Comparison of ENCODE assay signal across 8 cellular contexts in genomic region chr2:56184500-56184996, GRCh38. TPM values are rescaled to one million over a fixed set of nuclear protein-coding genes. Genes with fewer than 3 reads are reported as not detected.
DNase-seq lines count a peak whose midpoint lies in the region; ATAC-seq and TF ChIP-seq lines count a peak whose summit lies in the region.

No MANE protein-coding gene starts in this region.

- H3K27ac ChIP-seq in cardiac muscle cell: no peak overlapping the region
- no peak overlapping the region for H3K27ac ChIP-seq in CD4-positive, alpha-beta T cell (ENCODE audit: low read depth, low read length)

- peaks cover 31% of the 10 kb centered on the region for H3K27me3 Mint-ChIP-seq in endothelial cell (ENCODE audit: unreplicated experiment)
- peaks cover 83% of the 10 kb centered on the region for H3K27me3 Mint-ChIP-seq in neural crest cell (ENCODE audit: low read depth)
- peaks cover 79% of the 10 kb centered on the region for H3K27me3 Mint-ChIP-seq in CD4-positive, alpha-beta T cell

- ATAC-seq in GM18519 (IDR thresholded peaks at IDR 0.05; ENCODE audit: low FRiP score, unreplicated experiment): no peak
- no peak for ATAC-seq in CD4-positive, alpha-beta T cell (ENCODE audit: poor library complexity)

- no peak overlapping the region for H3K27ac Mint-ChIP-seq in endothelial cell (ENCODE audit: unreplicated experiment)
- no peak overlapping the region for H3K27ac Mint-ChIP-seq in neural crest cell (ENCODE audit: unreplicated experiment)
- no peak overlapping the region for H3K27ac Mint-ChIP-seq in CD4-positive, alpha-beta T cell

- H3K9me3 Mint-ChIP-seq in endothelial cell (ENCODE audit: unreplicated experiment): no peaks in the 10 kb centered on the region
- H3K9me3 Mint-ChIP-seq in neural crest cell: no peaks in the 10 kb centered on the region
- no peaks in the 10 kb centered on the region for H3K9me3 Mint-ChIP-seq in CD4-positive, alpha-beta T cell

- H3K4me3 ChIP-seq in cardiac muscle cell: peak overlapping the region; percentile 52

- POLR2A ChIA-PET in CD4-positive, alpha-beta T cell (lab: Charles Lee): no interaction called here

- H3K4me3 Mint-ChIP-seq in endothelial cell (ENCODE audit: unreplicated experiment) (peak overlapping the region; percentile 87), neural crest cell (no peak overlapping the region)
- H3K4me3 Mint-ChIP-seq in CD4-positive, alpha-beta T cell: no peak overlapping the region

- TF ChIP-seq CTCF in cardiac muscle cell (IDR thresholded peaks at IDR 0.05; ENCODE audit: low read depth, low read length) (no peak), endothelial cell (IDR thresholded peaks at IDR 0.05; ENCODE audit: unreplicated experiment) (no peak), neural crest cell (conservative IDR thresholded peaks at IDR 0.05) (no peak)
- no peak for TF ChIP-seq CTCF in CD4-positive, alpha-beta T cell (IDR thresholded peaks at IDR 0.05)

- DNase-seq in cardiac muscle cell (ENCODE audit: low read depth in 1 of 2, low spot score in 1 of 2): peak; percentile 9 to 58
- no peak for DNase-seq in cardiac septum (ENCODE audit: low spot score)
- peak; percentile 15 for DNase-seq in NCI-H2171 (lab: John Stamatoyannopoulos, UW)
- peak; percentile 47 for DNase-seq in endothelial cell (ENCODE audit: low spot score)
- DNase-seq in neural crest cell (ENCODE audit: low read depth, low spot score): peak; percentile 14
- DNase-seq in CD4-positive, alpha-beta T cell: no peak
- DNase-seq in DMS79 (lab: John Stamatoyannopoulos, UW): no peak

- no peaks in the 10 kb centered on the region for H3K36me3 ChIP-seq in cardiac muscle cell

- H3K36me3 Mint-ChIP-seq in endothelial cell (ENCODE audit: low read depth, unreplicated experiment): peaks cover 28% of the 10 kb centered on the region
- H3K36me3 Mint-ChIP-seq in neural crest cell (ENCODE audit: low read depth): no peaks in the 10 kb centered on the region
- no peaks in the 10 kb centered on the region for H3K36me3 Mint-ChIP-seq in CD4-positive, alpha-beta T cell (ENCODE audit: low read depth)

- H3K4me1 ChIP-seq in cardiac muscle cell (ENCODE audit: low read depth): peaks cover 12% of the 10 kb centered on the region

- peaks cover 84% of the 10 kb centered on the region for H3K27me3 ChIP-seq in cardiac muscle cell
- H3K27me3 ChIP-seq in CD4-positive, alpha-beta T cell (ENCODE audit: control insufficient read depth, insufficient read depth, low read length): peaks cover 58% of the 10 kb centered on the region

- H3K9me3 ChIP-seq in cardiac muscle cell (ENCODE audit: low read depth): no peaks in the 10 kb centered on the region
- no peaks in the 10 kb centered on the region for H3K9me3 ChIP-seq in CD4-positive, alpha-beta T cell (ENCODE audit: control insufficient read depth, low read length)

- CTCF ChIA-PET in CD4-positive, alpha-beta T cell (lab: Charles Lee): no interaction called here

- intact Hi-C loops in cardiac septum (cut with DNase I): loop anchor here (2.0 to 5.0 kb wide), 3 partner anchors 130 to 1328 kb away; no protein-coding TSS in a partner anchor
- intact Hi-C loops in CD4-positive, alpha-beta T cell (cut with DNase I, micrococcal nuclease): loop anchor here in 1 of 2 experiments (5.0 kb wide), 1 partner anchor 1333 kb away; no protein-coding TSS in a partner anchor

- H3K4me1 Mint-ChIP-seq in endothelial cell (ENCODE audit: unreplicated experiment): peaks cover 48% of the 10 kb centered on the region
- peaks cover 24% of the 10 kb centered on the region for H3K4me1 Mint-ChIP-seq in neural crest cell
- H3K4me1 Mint-ChIP-seq in CD4-positive, alpha-beta T cell (ENCODE audit: low read depth): peaks cover 4% of the 10 kb centered on the region

RNA-seq across cellular contexts. Expression of gene CCDC85A, which starts 0.8 kb away (rescaled TPM):
- 8.1 and 9.6 TPM in 2 replicates for total RNA-seq in cardiac muscle cell
- polyA plus RNA-seq in cardiac muscle cell: 2.0 and 3.9 TPM in 2 replicates
- 2.7 TPM for total RNA-seq in cardiac septum
- total RNA-seq in endothelial cell (ENCODE audit: unreplicated experiment): 16.4 TPM
- 0.16 and 0.19 TPM in 2 replicates for total RNA-seq in neural crest cell
- not detected for total RNA-seq in CD4-positive, alpha-beta T cell

Comparison
In these comparisons a context has a peak if more than half of its experiments do, and no peak if none do; other contexts are left out.
1. DNase-seq: peak in cardiac muscle cell (2 of 2), NCI-H2171 (single experiment), endothelial cell (single experiment) and neural crest cell (single experiment); none in cardiac septum (single experiment), CD4-positive, alpha-beta T cell (0 of 10) and DMS79 (single experiment).